In genomic region chr20:47146703-47147102, GRCh38 we compare ENCODE assay signal across 12 cellular contexts.
DNase-seq lines count a peak whose midpoint lies in the region; ATAC-seq, FAIRE-seq and TF ChIP-seq lines count a peak whose summit lies in the region.
"Had no signal": no experiment of that assay in that cellular context is flagged by ENCODE, and none has a peak within 500 bp of the region (broad histone marks: within the 10 kb centered on the region; RNA-seq: fewer than 3 reads in every experiment).

No MANE protein-coding gene starts in this region.

- H3K4me1 Mint-ChIP-seq in stimulated activated memory B cell treated with anti-CD40 and anti-IgM and Interleukin-4, amounts not matched to agents 10 μg/mL and 1 μg/mL and 100 μg/mL, for 72 hours: no peaks in the 10 kb centered on the region
- no peaks in the 10 kb centered on the region for H3K4me1 Mint-ChIP-seq in activated naive CD8-positive, alpha-beta T cell treated with anti-CD3 and anti-CD28 coated beads, Interleukin-2, amount 50 U/mL, for 24 hours

- H3K27ac ChIP-seq in cardiac muscle cell: no peak overlapping the region
- H3K27ac ChIP-seq in right cardiac atrium (ENCODE audit: low read length): no peak overlapping the region
- H3K27ac ChIP-seq in SJCRH30: no peak overlapping the region

- no peaks in the 10 kb centered on the region for H3K9me3 ChIP-seq in cardiac muscle cell (ENCODE audit: low read depth)
- H3K9me3 ChIP-seq in right cardiac atrium (ENCODE audit: control insufficient read depth, low read length): no peaks in the 10 kb centered on the region
- H3K9me3 ChIP-seq in SJCRH30 (replicated peaks): no peaks in the 10 kb centered on the region; the same call in 1 of the 2 replicates
- H3K9me3 ChIP-seq: A549 had no signal

- no peak overlapping the region for H3K4me3 Mint-ChIP-seq in stimulated activated memory B cell treated with anti-CD40 and anti-IgM and Interleukin-4, amounts not matched to agents 10 μg/mL and 1 μg/mL and 100 μg/mL, for 72 hours
- no peak overlapping the region for H3K4me3 Mint-ChIP-seq in activated naive CD8-positive, alpha-beta T cell treated with anti-CD3 and anti-CD28 coated beads, Interleukin-2, amount 50 U/mL, for 24 hours

- ATAC-seq in right cardiac atrium: no peak
- ATAC-seq in stimulated activated memory B cell treated with anti-CD40 and anti-IgM and Interleukin-4, amounts not matched to agents 10 μg/mL and 1 μg/mL and 100 μg/mL, for 72 hours: no peak
- no peak for ATAC-seq in activated naive CD8-positive, alpha-beta T cell treated with anti-CD3 and anti-CD28 coated beads, Interleukin-2, amount 50 U/mL, for 24 hours
- ATAC-seq: A549 had no signal

- TF ChIP-seq CTCF in cardiac muscle cell (IDR thresholded peaks at IDR 0.05; ENCODE audit: low read depth, low read length) (no peak), fibroblast of mammary gland (conservative IDR thresholded peaks at IDR 0.05; ENCODE audit: control insufficient read depth, insufficient read depth, low read depth, low read length) (no peak)

- H3K9me3 Mint-ChIP-seq in stimulated activated memory B cell treated with anti-CD40 and anti-IgM and Interleukin-4, amounts not matched to agents 10 μg/mL and 1 μg/mL and 100 μg/mL, for 72 hours: peaks cover 3% of the 10 kb centered on the region
- H3K9me3 Mint-ChIP-seq in activated naive CD8-positive, alpha-beta T cell treated with anti-CD3 and anti-CD28 coated beads, Interleukin-2, amount 50 U/mL, for 24 hours: no peaks in the 10 kb centered on the region

- DNase-seq in cardiac muscle cell (ENCODE audit: low read depth in 1 of 2, low spot score in 1 of 2) (peak; percentile 11 to 39), right cardiac atrium (no peak), SJCRH30 (peak; percentile 74 to 79), fibroblast of mammary gland (ENCODE audit: low read depth) (peak; percentile 16), urothelium cell line (ENCODE audit: low spot score) (peak; percentile 83)
- DNase-seq in stimulated activated CD4-positive, alpha-beta T cell treated with anti-CD3 and anti-CD28 coated beads, Interleukin-2, amount 100 ng/mL, for 48 hours: no peak
- no peak for DNase-seq in activated naive CD8-positive, alpha-beta T cell treated with anti-CD3 and anti-CD28 coated beads, Interleukin-2, amount 50 U/mL, for 24 hours
- DNase-seq: anterior cingulate cortex, Karpas-422, RPMI8226 had no signal

- H3K36me3 ChIP-seq in cardiac muscle cell: no peaks in the 10 kb centered on the region
- H3K36me3 ChIP-seq in SJCRH30: no peaks in the 10 kb centered on the region; the same call in none of the 2 replicates

- 87% methylated on average over 7 of the region's 7 CpGs for WGBS in right cardiac atrium

- H3K4me1 ChIP-seq in cardiac muscle cell (ENCODE audit: low read depth): no peaks in the 10 kb centered on the region
- H3K4me1 ChIP-seq in right cardiac atrium (ENCODE audit: control insufficient read depth, insufficient read depth, low read length): no peaks in the 10 kb centered on the region
- H3K4me1 ChIP-seq in SJCRH30: peaks cover 15% of the 10 kb centered on the region

- H3K27ac Mint-ChIP-seq in stimulated activated memory B cell treated with anti-CD40 and anti-IgM and Interleukin-4, amounts not matched to agents 10 μg/mL and 1 μg/mL and 100 μg/mL, for 72 hours: no peak overlapping the region
- no peak overlapping the region for H3K27ac Mint-ChIP-seq in activated naive CD8-positive, alpha-beta T cell treated with anti-CD3 and anti-CD28 coated beads, Interleukin-2, amount 50 U/mL, for 24 hours

- H3K27me3 ChIP-seq in cardiac muscle cell (peaks cover 4% of the 10 kb centered on the region), right cardiac atrium (ENCODE audit: control insufficient read depth, insufficient read depth) (no peaks in the 10 kb centered on the region), SJCRH30 (no peaks in the 10 kb centered on the region)

- H3K27me3 Mint-ChIP-seq in stimulated activated memory B cell treated with anti-CD40 and anti-IgM and Interleukin-4, amounts not matched to agents 10 μg/mL and 1 μg/mL and 100 μg/mL, for 72 hours: peaks cover 28% of the 10 kb centered on the region
- H3K27me3 Mint-ChIP-seq in activated naive CD8-positive, alpha-beta T cell treated with anti-CD3 and anti-CD28 coated beads, Interleukin-2, amount 50 U/mL, for 24 hours: peaks cover 11% of the 10 kb centered on the region

- no peaks in the 10 kb centered on the region for H3K36me3 Mint-ChIP-seq in stimulated activated memory B cell treated with anti-CD40 and anti-IgM and Interleukin-4, amounts not matched to agents 10 μg/mL and 1 μg/mL and 100 μg/mL, for 72 hours
- H3K36me3 Mint-ChIP-seq in activated naive CD8-positive, alpha-beta T cell treated with anti-CD3 and anti-CD28 coated beads, Interleukin-2, amount 50 U/mL, for 24 hours (ENCODE audit: low read depth): no peaks in the 10 kb centered on the region

- H3K4me3 ChIP-seq in cardiac muscle cell (no peak overlapping the region), right cardiac atrium (ENCODE audit: low read length) (no peak overlapping the region), SJCRH30 (no peak overlapping the region), fibroblast of mammary gland (ENCODE audit: control insufficient read depth, low read depth, low read length) (no peak overlapping the region)
- H3K4me3 ChIP-seq: A549 had no signal

- FAIRE-seq in urothelium cell line (lab: Jason Lieb, UNC): peak; percentile 88
- FAIRE-seq: A549 had no signal

- intact Hi-C loops in right cardiac atrium (cut with DNase I): loop anchor here in 1 of 4 donors (10.0 kb wide), 1 partner anchor 382 kb away; no protein-coding TSS in a partner anchor

Comparison
In these comparisons a context has a peak if more than half of its experiments do, and no peak if none do; other contexts are left out.
1. DNase-seq: peak in cardiac muscle cell (2 of 2), SJCRH30 (2 of 2), fibroblast of mammary gland (single experiment) and urothelium cell line (single experiment); none in right cardiac atrium (0 of 3), stimulated activated CD4-positive, alpha-beta T cell treated with anti-CD3 and anti-CD28 coated beads, Interleukin-2, amount 100 ng/mL, for 48 hours (0 of 2) and activated naive CD8-positive, alpha-beta T cell treated with anti-CD3 and anti-CD28 coated beads, Interleukin-2, amount 50 U/mL, for 24 hours (single experiment).